1 cellular context compared by ENCODE assay signal in genomic region chr20:40978761-40979160, GRCh38.
TF ChIP-seq lines count a peak whose summit lies in the region.

No MANE protein-coding gene starts in this region.

TF ChIP-seq in HepG2, 621 proteins besides CTCF, POLR2A, EP300 and RAD21:
- TF ChIP-seq HNF1A (IDR thresholded peaks at IDR 0.05; ENCODE audit: low read depth) (no peak), HNF1A (CRISPR knock-in tag; IDR thresholded peaks at IDR 0.05; ENCODE audit: borderline replicate concordance) (no peak), ZNF160 (CRISPR knock-in tag; IDR thresholded peaks at IDR 0.05) (0 out of 2 replicates have a peak, but pooled peaks have one; percentile 1), FOXK2 (IDR thresholded peaks at IDR 0.05) (no peak), SMARCC2 (IDR thresholded peaks at IDR 0.05) (no peak), KDM2A (CRISPR knock-in tag; IDR thresholded peaks at IDR 0.05; ENCODE audit: borderline replicate concordance, low read depth) (no peak), ZBTB43 (CRISPR knock-in tag; conservative IDR thresholded peaks at IDR 0.05) (no peak), ZSCAN22 (CRISPR knock-in tag; IDR thresholded peaks at IDR 0.05) (no peak)
